13 cellular contexts compared by ENCODE assay signal in the genomic region with DNA sequence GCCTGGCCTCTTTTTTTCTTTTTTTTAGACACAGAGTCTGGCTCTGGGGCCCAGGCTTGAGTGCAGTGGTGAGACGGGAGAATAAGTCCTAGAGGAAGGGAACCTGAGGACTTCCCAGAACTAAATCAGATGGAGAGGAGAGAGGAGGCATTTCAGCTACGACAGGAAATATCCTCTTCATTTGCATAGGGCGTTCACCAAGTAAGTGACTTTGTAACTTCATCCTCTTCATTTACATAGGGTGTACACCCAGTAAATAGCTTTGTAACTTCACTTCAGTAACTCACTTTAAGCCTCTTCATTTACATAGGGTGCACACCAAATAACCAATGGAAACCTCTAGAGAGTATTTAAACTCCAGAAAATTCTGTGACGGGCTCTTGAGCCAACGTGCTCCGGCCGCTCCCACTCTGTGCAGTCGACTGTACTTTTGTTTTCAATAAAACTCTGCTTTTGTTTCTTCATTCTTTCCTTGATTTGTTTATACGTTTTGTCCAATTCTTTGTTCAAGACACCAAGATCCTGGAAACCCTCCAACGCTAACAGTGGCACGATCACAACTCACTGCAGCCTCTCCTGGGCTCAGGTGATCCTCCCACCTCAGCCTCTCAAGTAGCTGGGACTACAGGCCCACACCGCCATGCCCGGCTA. TPM values are rescaled to one million over a fixed set of nuclear protein-coding genes. Genes with fewer than 3 reads are reported as not detected.
A peak's percentile ranks its signal among the peaks of the same experiment; 100 is the strongest.
DNase-seq lines count a peak whose midpoint lies in the region; FAIRE-seq lines count a peak whose summit lies in the region.
"Had no signal": no experiment of that assay in that cellular context is flagged by ENCODE, and none has a peak within 500 bp of the region (broad histone marks: within the 10 kb centered on the region; RNA-seq: fewer than 3 reads in every experiment).

No MANE protein-coding gene starts in this region.

- no peak overlapping the region for H3K9ac ChIP-seq in duodenal mucosa (ENCODE audit: low read depth in 1 of 2, low read length in 2 of 2)

- H3K9me3 ChIP-seq in duodenal mucosa (ENCODE audit: control insufficient read depth in 1 of 2, low read length in 2 of 2) (no peaks in the 10 kb centered on the region), small intestine (ENCODE audit: control insufficient read depth, low read depth) (no peaks in the 10 kb centered on the region)
- H3K9me3 ChIP-seq: ovary had no signal

- H3K27me3 ChIP-seq in duodenal mucosa (ENCODE audit: control insufficient read depth in 1 of 2, insufficient read depth in 2 of 2, low read length in 2 of 2) (no peaks in the 10 kb centered on the region), small intestine (ENCODE audit: control insufficient read depth in 2 of 2, insufficient read depth in 2 of 2, low read length in 2 of 2) (no peaks in the 10 kb centered on the region)
- H3K27me3 ChIP-seq: ovary had no signal

- 39 to 55% (median 44%) methylated on average over 13 of the region's 13 CpGs for WGBS in small intestine, 3 donors

- no peak for FAIRE-seq in small intestine (lab: Jason Lieb, UNC)

- peak overlapping the region; percentile 45 for H3K27ac ChIP-seq in duodenal mucosa (ENCODE audit: low read depth, low read length)
- H3K27ac ChIP-seq in small intestine (ENCODE audit: low read depth in 1 of 2, low read length in 1 of 2): peak overlapping the region; percentile 53 to 93
- H3K27ac ChIP-seq: ovary had no signal

- peaks cover 18 to 23% of the 10 kb centered on the region in 2 donors for H3K4me1 ChIP-seq in duodenal mucosa (ENCODE audit: control insufficient read depth in 1 of 2, insufficient read depth in 2 of 2, low read length in 2 of 2)
- H3K4me1 ChIP-seq in small intestine (ENCODE audit: control insufficient read depth in 2 of 2, insufficient read depth in 1 of 2, low read depth in 1 of 2, low read length in 1 of 2): peaks cover 0 to 5% of the 10 kb centered on the region in 2 donors

- no peaks in the 10 kb centered on the region for H3K36me3 ChIP-seq in duodenal mucosa (ENCODE audit: control insufficient read depth in 1 of 2, insufficient read depth in 2 of 2, low read length in 2 of 2)
- H3K36me3 ChIP-seq in small intestine (ENCODE audit: control insufficient read depth in 2 of 2, insufficient read depth in 2 of 2, low read length in 2 of 2): no peaks in the 10 kb centered on the region
- H3K36me3 ChIP-seq: ovary had no signal

- DNase-seq in NCI-H1436 treated with DMSO at 0.1 percent for 48 hours (lab: John Stamatoyannopoulos, UW): peak; percentile 27
- no peak for DNase-seq in NCI-H1436 (lab: John Stamatoyannopoulos, UW)
- DNase-seq in NCI-H510A (lab: John Stamatoyannopoulos, UW): peak; percentile 35
- DNase-seq in small intestine: peak; percentile 81
- DNase-seq in NCI-H1092 (lab: John Stamatoyannopoulos, UW): no peak
- DNase-seq in DMS 273 (lab: John Stamatoyannopoulos, UW; ENCODE audit: unreplicated experiment): no peak
- no peak for DNase-seq in cortex of kidney (lab: John Stamatoyannopoulos, UW)
- DNase-seq: dermis blood vessel endothelial cell; glutamatergic neuron; left ventricle myocardium superior; ovary; stimulated activated naive CD8-positive, alpha-beta T cell treated with anti-CD3 and anti-CD28 coated beads, Interleukin-15, Interleukin-2, amounts not matched to agents 100 U/mL and 50 U/mL, for 24 hours had no signal

- no peak overlapping the region for H3K4me3 ChIP-seq in duodenal mucosa (ENCODE audit: low read depth in 1 of 2, low read length in 2 of 2)
- no peak overlapping the region for H3K4me3 ChIP-seq in small intestine (ENCODE audit: low read depth in 1 of 2, low read length in 2 of 2)
- H3K4me3 ChIP-seq: ovary had no signal

RNA-seq across cellular contexts. Expression of a gene that starts 21.4 kb away (rescaled TPM):
- 10 to 100 TPM; 21.2 to 88.4 (median 54.6) TPM for polyA plus RNA-seq in small intestine

Comparison
In these comparisons a context has a peak if more than half of its experiments do, and no peak if none do; other contexts are left out.
1. DNase-seq: peak in NCI-H1436 treated with DMSO at 0.1 percent for 48 hours (single experiment), NCI-H510A (single experiment) and small intestine (single experiment); none in NCI-H1436 (single experiment), NCI-H1092 (single experiment), DMS 273 (single experiment) and cortex of kidney (single experiment).